21 cellular contexts compared by ENCODE assay signal in genomic region chr2:169093535-169093934, GRCh38. TPM values are rescaled to one million over a fixed set of nuclear protein-coding genes. Genes with fewer than 3 reads are reported as not detected.
"Had no signal": no experiment of that assay in that cellular context is flagged by ENCODE, and none has a peak within 500 bp of the region (broad histone marks: within the 10 kb centered on the region; RNA-seq: fewer than 3 reads in every experiment).

No MANE protein-coding gene starts in this region.

- H3K9me3 ChIP-seq: lower lobe of right lung, mucosa of descending colon, sigmoid colon had no signal

- ATAC-seq: activated CD4-positive, alpha-beta T cell treated with anti-CD3 and anti-CD28 coated beads for 36 hours; lower lobe of right lung; mucosa of descending colon had no signal

- H3K36me3 ChIP-seq: lower lobe of right lung, sigmoid colon had no signal

- DNase-seq: activated B cell treated with CpG ODN at 0.5 μM for 24 hours; activated CD4-positive, alpha-beta memory T cell treated with anti-CD3 and anti-CD28 coated beads for 36 hours; activated CD4-positive, alpha-beta T cell treated with anti-CD3 and anti-CD28 coated beads for 36 hours; activated effector memory CD4-positive, alpha-beta T cell treated with Interleukin-2 at 50 U/mL for 16 hours; activated naive CD4-positive, alpha-beta T cell treated with anti-CD3 and anti-CD28 coated beads for 36 hours; activated naive CD8-positive, alpha-beta T cell treated with anti-CD3 and anti-CD28 coated beads, Interleukin-2, amount 10 ng/mL, durations not matched to agents 7 days and 5 days; activated T-cell treated with anti-CD3 and anti-CD28 coated beads, Interleukin-2, amount 50 U/mL, for 48 hours; amniotic stem cell; kidney; lower lobe of right lung; mesendoderm; mucosa of descending colon; naive B cell; occipital lobe; posterior cingulate gyrus; sigmoid colon; stimulated activated CD4-positive, alpha-beta T cell treated with anti-CD3 and anti-CD28 coated beads, Interleukin-2, amount 100 ng/mL, for 48 hours; stimulated activated naive CD4-positive, alpha-beta T cell; T-helper 9 cell had no signal

- H3K27ac ChIP-seq: epithelial cell of prostate, sigmoid colon had no signal

- H3K27me3 ChIP-seq: sigmoid colon had no signal

- H3K4me3 ChIP-seq: lower lobe of right lung, mucosa of descending colon, sigmoid colon had no signal

RNA-seq across cellular contexts. Expression of gene DHRS9, which starts 24.2 kb away (rescaled TPM):
- polyA plus RNA-seq: neural cell had no signal
